14 cellular contexts compared by ENCODE assay signal in genomic region chr7:80070391-80070790, GRCh38.
"Had no signal": no experiment of that assay in that cellular context is flagged by ENCODE, and none has a peak within 500 bp of the region (broad histone marks: within the 10 kb centered on the region; RNA-seq: fewer than 3 reads in every experiment).

No MANE protein-coding gene starts in this region.

- H3K4me1 ChIP-seq: adrenal gland, colonic mucosa, gastroesophageal sphincter had no signal

- H3K27me3 ChIP-seq: adrenal gland, colonic mucosa, gastroesophageal sphincter had no signal

- H3K27ac ChIP-seq: adrenal gland, colonic mucosa, gastroesophageal sphincter had no signal

- H3K36me3 Mint-ChIP-seq: activated naive CD4-positive, alpha-beta T cell treated with anti-CD3 and anti-CD28 coated beads, Interleukin-2, amount 10 ng/mL, durations not matched to agents 7 days and 5 days had no signal

- ATAC-seq: esophagus mucosa; gastroesophageal sphincter; stimulated activated naive B cell treated with anti-CD40 and anti-IgM and Interleukin-4, amounts not matched to agents 10 μg/mL and 1 μg/mL and 100 μg/mL, for 72 hours; WTC11 had no signal

- DNase-seq: activated CD4-positive, alpha-beta memory T cell treated with anti-CD3 and anti-CD28 coated beads, Interleukin-2, amount 10 ng/mL, durations not matched to agents 7 days and 5 days; activated CD4-positive, alpha-beta T cell treated with anti-CD3 and anti-CD28 coated beads for 4 hours; activated naive CD4-positive, alpha-beta T cell treated with anti-CD3 and anti-CD28 coated beads, Interleukin-2, amount 10 ng/mL, durations not matched to agents 7 days and 5 days; activated T-cell treated with anti-CD3 and anti-CD28 coated beads, Interleukin-2, amount 50 U/mL, for 24 hours; adrenal gland; colonic mucosa; nephron progenitor cell; stimulated activated CD4-positive, alpha-beta T cell treated with anti-CD3 and anti-CD28 coated beads, Interleukin-15, amount 100 ng/mL, for 24 hours; stimulated activated CD4-positive, alpha-beta T cell treated with anti-CD3 and anti-CD28 coated beads, Interleukin-4, amount 100 ng/mL, for 1 hour; stimulated activated naive B cell treated with anti-CD40 and anti-IgM and Interleukin-4, amounts not matched to agents 10 μg/mL and 1 μg/mL and 100 μg/mL, for 72 hours; T-helper 2 cell had no signal

- H3K4me3 ChIP-seq: adrenal gland, colonic mucosa, gastroesophageal sphincter had no signal

- H3K9me3 ChIP-seq: adrenal gland, colonic mucosa had no signal

- H3K36me3 ChIP-seq: adrenal gland, colonic mucosa, gastroesophageal sphincter had no signal

- H3K27ac Mint-ChIP-seq: activated CD4-positive, alpha-beta memory T cell treated with anti-CD3 and anti-CD28 coated beads, Interleukin-2, amount 10 ng/mL, durations not matched to agents 7 days and 5 days; activated naive CD4-positive, alpha-beta T cell treated with anti-CD3 and anti-CD28 coated beads, Interleukin-2, amount 10 ng/mL, durations not matched to agents 7 days and 5 days; activated T-cell treated with anti-CD3 and anti-CD28 coated beads, Interleukin-2, amount 50 U/mL, for 24 hours; nephron progenitor cell; stimulated activated naive B cell treated with anti-CD40 and anti-IgM and Interleukin-4, amounts not matched to agents 10 μg/mL and 1 μg/mL and 100 μg/mL, for 72 hours; WTC11 had no signal
